ENCODE assay signal across 11 cellular contexts in genomic region chr13:110055089-110055488, GRCh38.
DNase-seq lines count a peak whose midpoint lies in the region; ATAC-seq and TF ChIP-seq lines count a peak whose summit lies in the region.
"Had no signal": no experiment of that assay in that cellular context is flagged by ENCODE, and none has a peak within 500 bp of the region (broad histone marks: within the 10 kb centered on the region; RNA-seq: fewer than 3 reads in every experiment).

No MANE protein-coding gene starts in this region.

- peaks cover 0 to 19% (median 3%) of the 10 kb centered on the region in 4 donors for H3K4me1 ChIP-seq in tibial artery
- H3K4me1 ChIP-seq: tibial nerve had no signal

- no peak overlapping the region for H3K4me3 Mint-ChIP-seq in activated naive CD8-positive, alpha-beta T cell treated with anti-CD3 and anti-CD28 coated beads, Interleukin-2, amount 50 U/mL, for 24 hours

- no peaks in the 10 kb centered on the region for H3K9me3 ChIP-seq in tibial artery
- H3K9me3 ChIP-seq: tibial nerve had no signal

- H3K27ac Mint-ChIP-seq in activated naive CD8-positive, alpha-beta T cell treated with anti-CD3 and anti-CD28 coated beads, Interleukin-2, amount 50 U/mL, for 24 hours = no peak overlapping the region

- H3K4me3 ChIP-seq in tibial artery = no peak overlapping the region
- H3K4me3 ChIP-seq: tibial nerve had no signal

- intact Hi-C loops in tibial artery (cut with DNase I; ENCODE audit: low total_unique reads) = no loop called here

- no peaks in the 10 kb centered on the region for H3K27me3 ChIP-seq in tibial artery
- H3K27me3 ChIP-seq: tibial nerve had no signal

- ATAC-seq in GM19023 (IDR thresholded peaks at IDR 0.05; ENCODE audit: unreplicated experiment) (peak; percentile 84), HG03342 (IDR thresholded peaks at IDR 0.05; ENCODE audit: unreplicated experiment) (peak; percentile 92), GM21576 (IDR thresholded peaks at IDR 0.05; ENCODE audit: unreplicated experiment) (no peak), HG02642 (IDR thresholded peaks at IDR 0.05; ENCODE audit: poor library complexity, unreplicated experiment) (no peak)
- ATAC-seq in activated naive CD8-positive, alpha-beta T cell treated with anti-CD3 and anti-CD28 coated beads, Interleukin-2, amount 50 U/mL, for 24 hours = peak; percentile 61

- peaks cover 3% of the 10 kb centered on the region for H3K4me1 Mint-ChIP-seq in activated naive CD8-positive, alpha-beta T cell treated with anti-CD3 and anti-CD28 coated beads, Interleukin-2, amount 50 U/mL, for 24 hours

- H3K36me3 ChIP-seq in tibial artery = no peaks in the 10 kb centered on the region
- H3K36me3 ChIP-seq: tibial nerve had no signal

- H3K9me3 Mint-ChIP-seq in activated naive CD8-positive, alpha-beta T cell treated with anti-CD3 and anti-CD28 coated beads, Interleukin-2, amount 50 U/mL, for 24 hours = no peaks in the 10 kb centered on the region

- no peaks in the 10 kb centered on the region for H3K36me3 Mint-ChIP-seq in activated naive CD8-positive, alpha-beta T cell treated with anti-CD3 and anti-CD28 coated beads, Interleukin-2, amount 50 U/mL, for 24 hours (ENCODE audit: low read depth)

- TF ChIP-seq CTCF in tibial artery (IDR thresholded peaks at IDR 0.05) = no peak

- no peaks in the 10 kb centered on the region for H3K27me3 Mint-ChIP-seq in activated naive CD8-positive, alpha-beta T cell treated with anti-CD3 and anti-CD28 coated beads, Interleukin-2, amount 50 U/mL, for 24 hours

- DNase-seq in A172 (ENCODE audit: low spot score) (peak; percentile 11), tibial artery (no peak)
- no peak for DNase-seq in activated naive CD8-positive, alpha-beta T cell treated with anti-CD3 and anti-CD28 coated beads, Interleukin-2, amount 50 U/mL, for 24 hours
- DNase-seq in effector CD8-positive, alpha-beta T cell (lab: John Stamatoyannopoulos, UW) = no peak
- DNase-seq: HCEC 1CT, NCI-H1694 treated with DMSO at 0.1 percent for 48 hours had no signal

- no peak overlapping the region for H3K27ac ChIP-seq in tibial artery
- H3K27ac ChIP-seq: tibial nerve had no signal

Comparison
In these comparisons a context has a peak if more than half of its experiments do, and no peak if none do; other contexts are left out.
1. ATAC-seq: peak in GM19023 (single experiment), HG03342 (single experiment) and activated naive CD8-positive, alpha-beta T cell treated with anti-CD3 and anti-CD28 coated beads, Interleukin-2, amount 50 U/mL, for 24 hours (single experiment); none in GM21576 (single experiment) and HG02642 (single experiment).